In the genomic region with DNA sequence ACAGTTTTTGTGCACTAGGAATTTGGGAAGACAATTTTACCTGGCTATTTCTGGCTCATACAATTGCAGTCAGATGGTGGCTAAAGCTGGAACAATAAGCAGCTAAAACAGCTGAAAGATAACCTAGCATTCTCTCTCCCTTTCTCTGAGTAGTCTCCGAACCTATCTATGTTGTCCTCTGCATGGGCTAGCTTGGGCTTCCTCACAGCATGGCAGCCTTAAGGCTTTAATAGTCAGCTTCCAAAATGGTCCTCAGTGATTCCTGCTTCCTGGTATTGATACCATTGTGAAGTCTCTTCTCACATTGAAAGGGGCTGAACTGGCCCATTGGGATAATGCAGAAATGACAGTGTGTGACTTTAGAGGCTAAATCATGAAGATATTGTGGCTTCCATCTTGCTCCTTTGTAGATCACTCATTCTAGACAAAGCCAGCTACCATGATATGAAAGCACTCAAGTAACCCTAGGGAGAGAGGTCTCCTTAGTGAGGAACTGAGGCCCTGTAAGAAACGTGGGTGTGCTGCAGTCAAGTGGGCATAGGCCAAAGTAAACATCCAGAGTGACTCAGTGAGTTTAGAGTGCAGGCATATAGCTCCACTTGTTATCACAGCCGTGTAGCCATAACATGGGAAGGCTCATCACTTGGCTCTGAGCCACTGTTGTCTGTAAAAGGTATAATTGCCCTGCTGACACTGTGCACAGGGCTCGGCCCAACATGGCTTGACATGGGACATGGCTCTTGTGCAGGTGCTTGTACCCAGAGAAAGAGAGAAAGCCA, we compare ENCODE assay signal across 11 cellular contexts. TPM values are rescaled to one million over a fixed set of nuclear protein-coding genes. Genes with fewer than 3 reads are reported as not detected.
A peak's percentile ranks its signal among the peaks of the same experiment; 100 is the strongest.
DNase-seq lines count a peak whose midpoint lies in the region; TF ChIP-seq lines count a peak whose summit lies in the region.
"Had no signal": no experiment of that assay in that cellular context is flagged by ENCODE, and none has a peak within 500 bp of the region (broad histone marks: within the 10 kb centered on the region; RNA-seq: fewer than 3 reads in every experiment).

No MANE protein-coding gene starts in this region.

- no peak overlapping the region for H3K4me3 ChIP-seq in skeletal muscle cell (ENCODE audit: low read depth, low read length)
- H3K4me3 ChIP-seq: gastroesophageal sphincter, ovary had no signal

- peaks cover 9% of the 10 kb centered on the region for H3K36me3 Mint-ChIP-seq in endothelial cell (ENCODE audit: low read depth, unreplicated experiment)
- H3K36me3 Mint-ChIP-seq in activated T-helper 2 cell treated with anti-CD3 and anti-CD28 coated beads, Interferon-gamma antibody, Interleukin-2, Interleukin-4, amounts not matched to agents 10 μg/mL and 5 μg/mL and 100 μg/mL, durations not matched to agents 14 hours and 24 hours and 36 hours (ENCODE audit: low read depth) = no peaks in the 10 kb centered on the region

- DNase-seq in NCI-H345 (lab: John Stamatoyannopoulos, UW) (peak; percentile 23), NCI-H345 treated with DMSO at 0.1 percent for 48 hours (lab: John Stamatoyannopoulos, UW; ENCODE audit: unreplicated experiment) (no peak), endothelial cell (ENCODE audit: low spot score) (no peak), skeletal muscle cell (ENCODE audit: low read depth) (peak; percentile 67), ureter (ENCODE audit: low spot score) (no peak)
- no peak for DNase-seq in activated T-helper 2 cell treated with anti-CD3 and anti-CD28 coated beads, Interferon-gamma antibody, Interleukin-2, Interleukin-4, amounts not matched to agents 10 μg/mL and 5 μg/mL and 100 μg/mL, durations not matched to agents 14 hours and 24 hours and 36 hours (ENCODE audit: low spot score)
- DNase-seq: activated CD4-positive, alpha-beta T cell treated with anti-CD3 and anti-CD28 coated beads, Interleukin-2, amount 50 U/mL, for 1 hour; amygdala; stimulated activated CD4-positive, alpha-beta T cell treated with anti-CD3 and anti-CD28 coated beads, Interleukin-12 subunit alpha, Interleukin-12 subunit beta, amount 100 ng/mL, for 4 hours had no signal

- no peaks in the 10 kb centered on the region for H3K9me3 Mint-ChIP-seq in endothelial cell (ENCODE audit: unreplicated experiment)
- no peaks in the 10 kb centered on the region for H3K9me3 Mint-ChIP-seq in activated T-helper 2 cell treated with anti-CD3 and anti-CD28 coated beads, Interferon-gamma antibody, Interleukin-2, Interleukin-4, amounts not matched to agents 10 μg/mL and 5 μg/mL and 100 μg/mL, durations not matched to agents 14 hours and 24 hours and 36 hours

- H3K4me3 Mint-ChIP-seq in endothelial cell (ENCODE audit: unreplicated experiment) = no peak overlapping the region
- H3K4me3 Mint-ChIP-seq in activated T-helper 2 cell treated with anti-CD3 and anti-CD28 coated beads, Interferon-gamma antibody, Interleukin-2, Interleukin-4, amounts not matched to agents 10 μg/mL and 5 μg/mL and 100 μg/mL, durations not matched to agents 14 hours and 24 hours and 36 hours (ENCODE audit: low read depth) = no peak overlapping the region

- intact Hi-C loops in activated T-helper 2 cell treated with anti-CD3 and anti-CD28 coated beads, Interferon-gamma antibody, Interleukin-2, Interleukin-4, amounts not matched to agents 10 μg/mL and 5 μg/mL and 100 μg/mL, durations not matched to agents 14 hours and 24 hours and 36 hours (cut with micrococcal nuclease) = loop anchor here (10.0 kb wide), 2 partner anchors 405 to 775 kb away; a partner anchor contains a TSS

- H3K27me3 Mint-ChIP-seq in endothelial cell (ENCODE audit: unreplicated experiment) = peaks cover 9% of the 10 kb centered on the region
- no peaks in the 10 kb centered on the region for H3K27me3 Mint-ChIP-seq in activated T-helper 2 cell treated with anti-CD3 and anti-CD28 coated beads, Interferon-gamma antibody, Interleukin-2, Interleukin-4, amounts not matched to agents 10 μg/mL and 5 μg/mL and 100 μg/mL, durations not matched to agents 14 hours and 24 hours and 36 hours (ENCODE audit: low read depth)

- H3K4me1 Mint-ChIP-seq in endothelial cell (ENCODE audit: unreplicated experiment) = peaks cover 6% of the 10 kb centered on the region
- H3K4me1 Mint-ChIP-seq in activated T-helper 2 cell treated with anti-CD3 and anti-CD28 coated beads, Interferon-gamma antibody, Interleukin-2, Interleukin-4, amounts not matched to agents 10 μg/mL and 5 μg/mL and 100 μg/mL, durations not matched to agents 14 hours and 24 hours and 36 hours (ENCODE audit: low read depth) = peaks cover 7% of the 10 kb centered on the region

- TF ChIP-seq CTCF in endothelial cell (IDR thresholded peaks at IDR 0.05; ENCODE audit: unreplicated experiment) = no peak

- H3K27ac Mint-ChIP-seq in endothelial cell (ENCODE audit: unreplicated experiment) = peak overlapping the region; percentile 31
- H3K27ac Mint-ChIP-seq in activated T-helper 2 cell treated with anti-CD3 and anti-CD28 coated beads, Interferon-gamma antibody, Interleukin-2, Interleukin-4, amounts not matched to agents 10 μg/mL and 5 μg/mL and 100 μg/mL, durations not matched to agents 14 hours and 24 hours and 36 hours = no peak overlapping the region

RNA-seq across cellular contexts. Expression of a gene that starts 5.5 kb away (rescaled TPM):
- total RNA-seq in endothelial cell (ENCODE audit: unreplicated experiment) (59.6 TPM), ureter (42.1 TPM)
- 54.5 and 60.0 TPM in 2 replicates for total RNA-seq in activated T-helper 2 cell treated with anti-CD3 and anti-CD28 coated beads, Interferon-gamma antibody, Interleukin-2, Interleukin-4, amounts not matched to agents 10 μg/mL and 5 μg/mL and 100 μg/mL, durations not matched to agents 14 hours and 24 hours and 36 hours

RNA-seq across cellular contexts. Expression of a gene that starts 8.1 kb away (rescaled TPM):
- total RNA-seq in endothelial cell (ENCODE audit: unreplicated experiment) (56.8 TPM), ureter (29.8 TPM)
- total RNA-seq in activated T-helper 2 cell treated with anti-CD3 and anti-CD28 coated beads, Interferon-gamma antibody, Interleukin-2, Interleukin-4, amounts not matched to agents 10 μg/mL and 5 μg/mL and 100 μg/mL, durations not matched to agents 14 hours and 24 hours and 36 hours = 47.5 and 50.0 TPM in 2 replicates

RNA-seq across cellular contexts. Expression of a gene that starts 11.3 kb away (rescaled TPM):
- 1.8 TPM for total RNA-seq in endothelial cell (ENCODE audit: unreplicated experiment)
- 1.2 TPM for total RNA-seq in ureter
- 4.8 and 5.1 TPM in 2 replicates for total RNA-seq in activated T-helper 2 cell treated with anti-CD3 and anti-CD28 coated beads, Interferon-gamma antibody, Interleukin-2, Interleukin-4, amounts not matched to agents 10 μg/mL and 5 μg/mL and 100 μg/mL, durations not matched to agents 14 hours and 24 hours and 36 hours

RNA-seq across cellular contexts. Expression of a gene that starts 17.4 kb away (rescaled TPM):
- total RNA-seq in endothelial cell (ENCODE audit: unreplicated experiment) (49.7 TPM), ureter (77.9 TPM)
- total RNA-seq in activated T-helper 2 cell treated with anti-CD3 and anti-CD28 coated beads, Interferon-gamma antibody, Interleukin-2, Interleukin-4, amounts not matched to agents 10 μg/mL and 5 μg/mL and 100 μg/mL, durations not matched to agents 14 hours and 24 hours and 36 hours = 60.5 and 61.2 TPM in 2 replicates

RNA-seq across cellular contexts. Expression of a gene that starts 25.8 kb away (rescaled TPM):
- total RNA-seq in endothelial cell (ENCODE audit: unreplicated experiment) (25.5 TPM), ureter (18.3 TPM)
- 24.4 and 24.5 TPM in 2 replicates for total RNA-seq in activated T-helper 2 cell treated with anti-CD3 and anti-CD28 coated beads, Interferon-gamma antibody, Interleukin-2, Interleukin-4, amounts not matched to agents 10 μg/mL and 5 μg/mL and 100 μg/mL, durations not matched to agents 14 hours and 24 hours and 36 hours

Comparison
In these comparisons a context has a peak if more than half of its experiments do, and no peak if none do; other contexts are left out.
1. DNase-seq: peak in NCI-H345 (single experiment) and skeletal muscle cell (single experiment); none in NCI-H345 treated with DMSO at 0.1 percent for 48 hours (single experiment), endothelial cell (single experiment), ureter (single experiment) and activated T-helper 2 cell treated with anti-CD3 and anti-CD28 coated beads, Interferon-gamma antibody, Interleukin-2, Interleukin-4, amounts not matched to agents 10 μg/mL and 5 μg/mL and 100 μg/mL, durations not matched to agents 14 hours and 24 hours and 36 hours (single experiment).